In genomic region chr9:129497064-129497836, GRCh38 we compare ENCODE assay signal across 8 cellular contexts.
DNase-seq lines count a peak whose midpoint lies in the region; ATAC-seq and TF ChIP-seq lines count a peak whose summit lies in the region.

No MANE protein-coding gene starts in this region.

- peaks cover 33% of the 10 kb centered on the region; the same call in 1 of the 2 replicates for H3K79me2 ChIP-seq in HCT116 (ENCODE audit: insufficient read depth, low read length)

- H3K27me3 ChIP-seq in A673 (replicated peaks; ENCODE audit: insufficient read depth, low read depth, low read length, poor library complexity) = no peaks in the 10 kb centered on the region
- no peaks in the 10 kb centered on the region for H3K27me3 ChIP-seq in HCT116 (ENCODE audit: insufficient read depth, low read length)
- H3K27me3 ChIP-seq in right atrium auricular region = no peaks in the 10 kb centered on the region
- H3K27me3 ChIP-seq in prostate gland (replicated peaks; ENCODE audit: insufficient read depth) = no peaks in the 10 kb centered on the region

- no peak overlapping the region for H2AFZ ChIP-seq in HCT116 (ENCODE audit: low read depth, low read length, poor library complexity, severe bottlenecking)

- peak; percentile 10 for ATAC-seq in HCT116
- no peak for ATAC-seq in HG03460 (IDR thresholded peaks at IDR 0.05; ENCODE audit: unreplicated experiment)

- H3K9me2 ChIP-seq in HCT116 (ENCODE audit: insufficient read depth) = no peaks in the 10 kb centered on the region

- CTCF ChIA-PET in A673 (lab: Charles Lee) = interaction anchor here (0.7 kb wide), 1 partner anchor 293 kb away, joined by 11 read pairs; no protein-coding TSS in a partner anchor
- CTCF ChIA-PET in HCT116 (lab: Charles Lee) = interaction anchor here (0.7 to 2.5 kb wide), 3 partner anchors 52 to 358 kb away, joined by 4 to 16 read pairs (median 10); no protein-coding TSS in a partner anchor

- H3K27ac Mint-ChIP-seq in activated T-helper 2 cell treated with anti-CD3 and anti-CD28 coated beads, Interferon-gamma antibody, Interleukin-2, Interleukin-4, amounts not matched to agents 10 μg/mL and 5 μg/mL and 100 μg/mL, durations not matched to agents 14 hours and 24 hours and 36 hours = peak overlapping the region; percentile 95

- TF ChIP-seq RAD21 in HCT116 (IDR thresholded peaks at IDR 0.05; ENCODE audit: low read depth) = no peak

- no peaks in the 10 kb centered on the region for H3K9me3 Mint-ChIP-seq in activated T-helper 2 cell treated with anti-CD3 and anti-CD28 coated beads, Interferon-gamma antibody, Interleukin-2, Interleukin-4, amounts not matched to agents 10 μg/mL and 5 μg/mL and 100 μg/mL, durations not matched to agents 14 hours and 24 hours and 36 hours

- TF ChIP-seq POLR2A in HCT116 (IDR thresholded peaks at IDR 0.05; ENCODE audit: borderline replicate concordance, extremely low read depth, insufficient read depth, insufficient read length) (no peak), prostate gland (IDR thresholded peaks at IDR 0.05) (no peak)

- BruUV-seq in A673 (replicated peaks; lab: Mats Ljungman, UMichigan) (no TSS peak), HCT116 (replicated peaks; lab: Mats Ljungman, UMichigan) (no TSS peak)

- H3K4me1 Mint-ChIP-seq in activated T-helper 2 cell treated with anti-CD3 and anti-CD28 coated beads, Interferon-gamma antibody, Interleukin-2, Interleukin-4, amounts not matched to agents 10 μg/mL and 5 μg/mL and 100 μg/mL, durations not matched to agents 14 hours and 24 hours and 36 hours (ENCODE audit: low read depth) = peaks cover 17% of the 10 kb centered on the region

- TF ChIP-seq CTCF in A673 (conservative IDR thresholded peaks at IDR 0.05; ENCODE audit: low read depth, low read length) = no peak
- TF ChIP-seq CTCF in HCT116 (IDR thresholded peaks at IDR 0.05 in 2 of 3, conservative IDR thresholded peaks at IDR 0.05 in 1 of 3; ENCODE audit: borderline replicate concordance in 1 of 3, insufficient read depth in 1 of 3, low read depth in 2 of 3, low read length in 2 of 3) = no peak
- TF ChIP-seq CTCF in right atrium auricular region (IDR thresholded peaks at IDR 0.05) = no peak
- no peak for TF ChIP-seq CTCF in prostate gland (IDR thresholded peaks at IDR 0.05)

- H3K4me1 ChIP-seq in A673 (ENCODE audit: insufficient read depth, low read length, poor library complexity, severe bottlenecking) (peaks cover 59% of the 10 kb centered on the region), HCT116 (ENCODE audit: control insufficient read depth in 1 of 2, insufficient read depth in 2 of 2, low read length in 2 of 2) (peaks cover 73 to 100% of the 10 kb centered on the region in 2 experiments), right atrium auricular region (peaks cover 0 to 81% of the 10 kb centered on the region in 2 donors), prostate gland (replicated peaks) (peaks cover 30% of the 10 kb centered on the region)

- DNase-seq in A673 (ENCODE audit: low spot score) = peak; percentile 62
- no peak for DNase-seq in HCT116 (ENCODE audit: low read depth, low spot score)
- DNase-seq in activated T-helper 2 cell treated with anti-CD3 and anti-CD28 coated beads, Interferon-gamma antibody, Interleukin-2, Interleukin-4, amounts not matched to agents 10 μg/mL and 5 μg/mL and 100 μg/mL, durations not matched to agents 14 hours and 24 hours and 36 hours (ENCODE audit: low spot score) = no peak
- DNase-seq in right atrium auricular region (ENCODE audit: low spot score) = no peak
- no peak for DNase-seq in prostate gland (ENCODE audit: low spot score)
- DNase-seq in NK-92 (lab: John Stamatoyannopoulos, UW; ENCODE audit: unreplicated experiment) = no peak
- DNase-seq in activated gamma-delta T cell (lab: John Stamatoyannopoulos, UW) = no peak

- intact Hi-C loops in A673 (cut with micrococcal nuclease; ENCODE audit: unreplicated experiment) = loop anchor here (5.0 to 10.0 kb wide), 2 partner anchors 108 to 360 kb away; no protein-coding TSS in a partner anchor
- intact Hi-C loops in HCT116 (cut with micrococcal nuclease) = no loop called here
- intact Hi-C loops in activated T-helper 2 cell treated with anti-CD3 and anti-CD28 coated beads, Interferon-gamma antibody, Interleukin-2, Interleukin-4, amounts not matched to agents 10 μg/mL and 5 μg/mL and 100 μg/mL, durations not matched to agents 14 hours and 24 hours and 36 hours (cut with micrococcal nuclease) = loop anchor here (2.0 kb wide), 1 partner anchor 358 kb away; no protein-coding TSS in a partner anchor
- intact Hi-C loops in prostate gland (cut with DNase I) = loop anchor here (5.0 kb wide), 5 partner anchors 70 to 355 kb away; partner anchors contain the start of gene IER5L

- H3K4me3 ChIP-seq in A673 (ENCODE audit: low read depth, low read length, poor library complexity, severe bottlenecking) (peak overlapping the region; percentile 58), HCT116 (replicated peaks in 1 of 2; ENCODE audit: low read depth in 1 of 2, low read length in 2 of 2) (peak overlapping the region; percentile 62 to 67), right atrium auricular region (peak overlapping the region; percentile 59 to 61), prostate gland (peak overlapping the region; percentile 29 to 55)

- H3K36me3 Mint-ChIP-seq in activated T-helper 2 cell treated with anti-CD3 and anti-CD28 coated beads, Interferon-gamma antibody, Interleukin-2, Interleukin-4, amounts not matched to agents 10 μg/mL and 5 μg/mL and 100 μg/mL, durations not matched to agents 14 hours and 24 hours and 36 hours (ENCODE audit: low read depth) = peaks cover 39% of the 10 kb centered on the region

- H3K27ac ChIP-seq in A673 (ENCODE audit: low read depth, low read length, poor library complexity, severe bottlenecking) = peak overlapping the region; percentile 96
- H3K27ac ChIP-seq in HCT116 (ENCODE audit: low read depth, low read length) = peak overlapping the region; percentile 100
- peak overlapping the region; percentile 99 for H3K27ac ChIP-seq in right atrium auricular region
- H3K27ac ChIP-seq in prostate gland = peak overlapping the region; percentile 99 to 100

- WGBS in prostate gland = 5% methylated on average over 13 of the region's 17 CpGs

- no peaks in the 10 kb centered on the region for H3K36me3 ChIP-seq in A673 (ENCODE audit: insufficient read depth, low read length, poor library complexity, severe bottlenecking)
- no peaks in the 10 kb centered on the region for H3K36me3 ChIP-seq in HCT116 (ENCODE audit: control insufficient read depth in 1 of 2, insufficient read depth in 2 of 2, low read length in 2 of 2)
- no peaks in the 10 kb centered on the region for H3K36me3 ChIP-seq in right atrium auricular region
- H3K36me3 ChIP-seq in prostate gland = no peaks in the 10 kb centered on the region

- POLR2A ChIA-PET in A673 (lab: Charles Lee; ENCODE audit: low non-redundant PET) (interaction anchor here (0.5 to 1.0 kb wide), 3 partner anchors 220 to 319 kb away, joined by 5 to 7 read pairs (median 6); partner anchors contain the start of gene IER5L), HCT116 (lab: Charles Lee) (interaction anchor here (0.6 to 5.4 kb wide), 22 partner anchors 8 to 1633 kb away, joined by 3 to 34 read pairs (median 4); partner anchors contain the start of gene IER5L)

- no peaks in the 10 kb centered on the region for H4K20me1 ChIP-seq in HCT116 (ENCODE audit: insufficient read depth)

- no peaks in the 10 kb centered on the region for H3K27me3 Mint-ChIP-seq in activated T-helper 2 cell treated with anti-CD3 and anti-CD28 coated beads, Interferon-gamma antibody, Interleukin-2, Interleukin-4, amounts not matched to agents 10 μg/mL and 5 μg/mL and 100 μg/mL, durations not matched to agents 14 hours and 24 hours and 36 hours (ENCODE audit: low read depth)

- RAD21 ChIA-PET in HCT116 (lab: Charles Lee; ENCODE audit: low non-redundant PET in 1 of 2, low total read pairs in 2 of 2, uncharacterized antibody in 2 of 2, unreplicated experiment in 2 of 2) = interaction anchor here (0.6 to 2.6 kb wide), 12 partner anchors 8 to 161 kb away, joined by 3 to 9 read pairs (median 4); no protein-coding TSS in a partner anchor

- peak overlapping the region; percentile 89 for H3K4me2 ChIP-seq in HCT116 (ENCODE audit: low read length)

- H3K9ac ChIP-seq in HCT116 (ENCODE audit: low read length) = peak overlapping the region; percentile 81

- H3K4me3 Mint-ChIP-seq in activated T-helper 2 cell treated with anti-CD3 and anti-CD28 coated beads, Interferon-gamma antibody, Interleukin-2, Interleukin-4, amounts not matched to agents 10 μg/mL and 5 μg/mL and 100 μg/mL, durations not matched to agents 14 hours and 24 hours and 36 hours (ENCODE audit: low read depth) = peak overlapping the region; percentile 87

- H3K9me3 ChIP-seq in A673 (ENCODE audit: low read depth, low read length, poor library complexity, severe bottlenecking) (no peaks in the 10 kb centered on the region), HCT116 (ENCODE audit: control insufficient read depth in 1 of 2, insufficient read depth in 1 of 2, low read depth in 1 of 2, low read length in 2 of 2) (no peaks in the 10 kb centered on the region), right atrium auricular region (no peaks in the 10 kb centered on the region), prostate gland (no peaks in the 10 kb centered on the region)

TF ChIP-seq in HCT116, 20 proteins besides CTCF, POLR2A, EP300 and RAD21:
- TF ChIP-seq POLR2AphosphoS5 (IDR thresholded peaks at IDR 0.05; ENCODE audit: low read depth, low read length) = peak; percentile 16; the same call in 1 of the 2 replicates
- TF ChIP-seq ATF3 (IDR thresholded peaks at IDR 0.05) = no peak
